Comparison of ENCODE assay signal across 8 cellular contexts in the genomic region with DNA sequence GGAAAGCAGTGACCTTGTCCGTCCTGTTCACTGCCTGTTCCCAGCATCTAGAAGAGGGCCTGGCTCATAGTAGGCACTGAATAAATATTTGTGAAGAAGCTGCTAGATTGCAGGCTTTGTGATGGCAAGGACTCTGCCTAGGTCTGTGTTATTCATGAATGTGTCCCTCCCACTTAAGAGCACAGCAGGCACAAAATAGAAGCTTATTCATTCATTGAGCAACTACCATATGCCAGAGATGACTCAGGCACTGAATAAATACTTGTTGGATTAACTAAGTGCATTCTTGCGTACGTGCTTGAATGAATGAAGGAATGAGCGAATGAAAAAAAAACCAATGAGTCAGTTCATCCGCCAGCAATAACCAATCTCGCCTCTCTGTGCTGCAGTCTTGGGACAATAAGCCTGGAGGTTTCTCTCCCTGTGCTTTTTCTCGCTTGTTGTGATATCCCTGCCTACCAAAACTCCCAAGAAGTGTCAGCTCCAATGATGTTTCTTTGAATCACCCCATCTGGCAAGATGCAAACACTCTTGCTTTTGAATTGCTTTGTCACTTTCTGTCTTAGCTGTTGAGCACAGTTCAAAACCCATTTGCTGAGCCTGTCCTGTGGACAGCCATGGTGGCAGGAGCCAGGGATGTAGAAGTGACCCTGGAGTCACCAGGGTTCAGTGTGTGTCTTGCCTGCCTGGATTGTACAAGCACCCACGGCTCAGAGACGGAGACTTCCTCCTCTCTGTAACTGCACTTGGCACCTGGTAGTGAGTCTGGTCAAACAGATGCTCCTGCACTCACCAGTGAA.
DNase-seq lines count a peak whose midpoint lies in the region; ATAC-seq and TF ChIP-seq lines count a peak whose summit lies in the region.

No MANE protein-coding gene starts in this region.

- H3K4me3 ChIP-seq in BJ (ENCODE audit: low read depth, low read length) (no peak overlapping the region), left lung (no peak overlapping the region)

- peaks cover 13% of the 10 kb centered on the region for H3K27me3 Mint-ChIP-seq in activated CD4-positive, alpha-beta T cell treated with anti-CD3 and anti-CD28 coated beads, Interleukin-2, amount 10 ng/mL, durations not matched to agents 7 days and 5 days

- H3K36me3 ChIP-seq in BJ (ENCODE audit: control insufficient read depth, insufficient read depth, low read length) (no peaks in the 10 kb centered on the region), left lung (no peaks in the 10 kb centered on the region)

- CTCF ChIA-PET in BJ (lab: Yijun Ruan, JAX): interaction anchor here (0.6 to 1.1 kb wide), 2 partner anchors 102 to 173 kb away, joined by 3 to 4 read pairs; no protein-coding TSS in a partner anchor
- CTCF ChIA-PET in activated CD4-positive, alpha-beta T cell treated with anti-CD3 and anti-CD28 coated beads, Interleukin-2, amount 10 ng/mL, durations not matched to agents 7 days and 5 days (lab: Charles Lee): interaction anchor here (0.7 kb wide), 1 partner anchor 33 kb away, joined by 4 read pairs; no protein-coding TSS in a partner anchor

- H3K36me3 Mint-ChIP-seq in activated CD4-positive, alpha-beta T cell treated with anti-CD3 and anti-CD28 coated beads, Interleukin-2, amount 10 ng/mL, durations not matched to agents 7 days and 5 days (ENCODE audit: low read depth): no peaks in the 10 kb centered on the region

- H3K9me3 ChIP-seq in left lung: no peaks in the 10 kb centered on the region

- TF ChIP-seq EP300 in Ishikawa (IDR thresholded peaks at IDR 0.05; ENCODE audit: borderline replicate concordance): peak; percentile 15; the same call in 1 of the 2 replicates

- peaks cover 0 to 11% of the 10 kb centered on the region in 2 donors for H3K4me1 ChIP-seq in left lung

- H3K4me1 Mint-ChIP-seq in activated CD4-positive, alpha-beta T cell treated with anti-CD3 and anti-CD28 coated beads, Interleukin-2, amount 10 ng/mL, durations not matched to agents 7 days and 5 days: no peaks in the 10 kb centered on the region

- H3K4me3 Mint-ChIP-seq in activated CD4-positive, alpha-beta T cell treated with anti-CD3 and anti-CD28 coated beads, Interleukin-2, amount 10 ng/mL, durations not matched to agents 7 days and 5 days: no peak overlapping the region

- ATAC-seq in left lung: peak; percentile 87

- H3K27me3 ChIP-seq in BJ (ENCODE audit: control insufficient read depth, insufficient read depth, low read length): no peaks in the 10 kb centered on the region
- H3K27me3 ChIP-seq in left lung: peaks cover 0 to 20% of the 10 kb centered on the region in 2 donors

- H3K27ac Mint-ChIP-seq in activated CD4-positive, alpha-beta T cell treated with anti-CD3 and anti-CD28 coated beads, Interleukin-2, amount 10 ng/mL, durations not matched to agents 7 days and 5 days: no peak overlapping the region

- peak; percentile 93 for DNase-seq in BJ (ENCODE audit: low read depth)
- DNase-seq in amniotic epithelial cell (ENCODE audit: low read depth): peak; percentile 65
- no peak for DNase-seq in left lung
- no peak for DNase-seq in COR-L47 (lab: John Stamatoyannopoulos, UW)
- DNase-seq in cerebellar nuclear complex (lab: John Stamatoyannopoulos, UW): no peak
- DNase-seq in activated CD4-positive, alpha-beta T cell treated with anti-CD3 and anti-CD28 coated beads, Interleukin-2, amount 10 ng/mL, durations not matched to agents 7 days and 5 days: no peak
- DNase-seq in NCI-H1048 (lab: John Stamatoyannopoulos, UW): no peak

- H3K9me3 Mint-ChIP-seq in activated CD4-positive, alpha-beta T cell treated with anti-CD3 and anti-CD28 coated beads, Interleukin-2, amount 10 ng/mL, durations not matched to agents 7 days and 5 days: no peaks in the 10 kb centered on the region

- H3K27ac ChIP-seq in left lung: peak overlapping the region; percentile 26 to 33

- POLR2A ChIA-PET in BJ (lab: Charles Lee): interaction anchor here (0.5 kb wide), 1 partner anchor 14 kb away, joined by 3 read pairs; no protein-coding TSS in a partner anchor
- POLR2A ChIA-PET in activated CD4-positive, alpha-beta T cell treated with anti-CD3 and anti-CD28 coated beads, Interleukin-2, amount 10 ng/mL, durations not matched to agents 7 days and 5 days (lab: Charles Lee): interaction anchor here (0.5 kb wide), 1 partner anchor 1888 kb away, joined by 3 read pairs; no protein-coding TSS in a partner anchor

- no peak for TF ChIP-seq RAD21 in Ishikawa (IDR thresholded peaks at IDR 0.05; ENCODE audit: low read depth)

- TF ChIP-seq CTCF in BJ (IDR thresholded peaks at IDR 0.05; ENCODE audit: insufficient read depth, low read depth, low read length) (no peak), left lung (IDR thresholded peaks at IDR 0.05) (no peak)

- intact Hi-C loops in left lung (cut with DNase I): no loop called here

TF ChIP-seq in Ishikawa, 13 proteins besides CTCF, POLR2A, EP300 and RAD21:
- no peak for TF ChIP-seq CREB1 (IDR thresholded peaks at IDR 0.05; ENCODE audit: low read depth)
- 0 out of 2 replicates have a peak, but pooled peaks have one; percentile 15 for TF ChIP-seq TCF12 (IDR thresholded peaks at IDR 0.05; ENCODE audit: low read depth)
- no peak for TF ChIP-seq YY1 (IDR thresholded peaks at IDR 0.05; ENCODE audit: low read depth)
- no peak for TF ChIP-seq FOXM1 (IDR thresholded peaks at IDR 0.05; ENCODE audit: borderline replicate concordance, low read depth)
- TF ChIP-seq, protein P1, sequence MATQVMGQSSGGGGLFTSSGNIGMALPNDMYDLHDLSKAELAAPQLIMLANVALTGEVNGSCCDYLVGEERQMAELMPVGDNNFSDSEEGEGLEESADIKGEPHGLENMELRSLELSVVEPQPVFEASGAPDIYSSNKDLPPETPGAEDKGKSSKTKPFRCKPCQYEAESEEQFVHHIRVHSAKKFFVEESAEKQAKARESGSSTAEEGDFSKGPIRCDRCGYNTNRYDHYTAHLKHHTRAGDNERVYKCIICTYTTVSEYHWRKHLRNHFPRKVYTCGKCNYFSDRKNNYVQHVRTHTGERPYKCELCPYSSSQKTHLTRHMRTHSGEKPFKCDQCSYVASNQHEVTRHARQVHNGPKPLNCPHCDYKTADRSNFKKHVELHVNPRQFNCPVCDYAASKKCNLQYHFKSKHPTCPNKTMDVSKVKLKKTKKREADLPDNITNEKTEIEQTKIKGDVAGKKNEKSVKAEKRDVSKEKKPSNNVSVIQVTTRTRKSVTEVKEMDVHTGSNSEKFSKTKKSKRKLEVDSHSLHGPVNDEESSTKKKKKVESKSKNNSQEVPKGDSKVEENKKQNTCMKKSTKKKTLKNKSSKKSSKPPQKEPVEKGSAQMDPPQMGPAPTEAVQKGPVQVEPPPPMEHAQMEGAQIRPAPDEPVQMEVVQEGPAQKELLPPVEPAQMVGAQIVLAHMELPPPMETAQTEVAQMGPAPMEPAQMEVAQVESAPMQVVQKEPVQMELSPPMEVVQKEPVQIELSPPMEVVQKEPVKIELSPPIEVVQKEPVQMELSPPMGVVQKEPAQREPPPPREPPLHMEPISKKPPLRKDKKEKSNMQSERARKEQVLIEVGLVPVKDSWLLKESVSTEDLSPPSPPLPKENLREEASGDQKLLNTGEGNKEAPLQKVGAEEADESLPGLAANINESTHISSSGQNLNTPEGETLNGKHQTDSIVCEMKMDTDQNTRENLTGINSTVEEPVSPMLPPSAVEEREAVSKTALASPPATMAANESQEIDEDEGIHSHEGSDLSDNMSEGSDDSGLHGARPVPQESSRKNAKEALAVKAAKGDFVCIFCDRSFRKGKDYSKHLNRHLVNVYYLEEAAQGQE (IDR thresholded peaks at IDR 0.05; ENCODE audit: low read depth): no peak
- peak; percentile 38; the same call in 1 of the 2 replicates for TF ChIP-seq CEBPB (IDR thresholded peaks at IDR 0.05)
- TF ChIP-seq ZBTB7A (IDR thresholded peaks at IDR 0.05; ENCODE audit: low read depth): no peak
- TF ChIP-seq TAF1 (IDR thresholded peaks at IDR 0.05; ENCODE audit: low read depth): no peak
- TF ChIP-seq MAX (IDR thresholded peaks at IDR 0.05): 0 out of 2 replicates have a peak, but pooled peaks have one; percentile 20
- peak; percentile 77 for TF ChIP-seq TEAD4 (IDR thresholded peaks at IDR 0.05)
- no peak for TF ChIP-seq EGR1 (IDR thresholded peaks at IDR 0.05)
- TF ChIP-seq NFIC (IDR thresholded peaks at IDR 0.05): no peak
TF ChIP-seq in Ishikawa: peak in this region for 4.

Comparison
In these comparisons a context has a peak if more than half of its experiments do, and no peak if none do; other contexts are left out.
1. DNase-seq: peak in BJ (single experiment) and amniotic epithelial cell (single experiment); none in left lung (0 of 2), COR-L47 (single experiment), cerebellar nuclear complex (0 of 2), activated CD4-positive, alpha-beta T cell treated with anti-CD3 and anti-CD28 coated beads, Interleukin-2, amount 10 ng/mL, durations not matched to agents 7 days and 5 days (single experiment) and NCI-H1048 (single experiment).